ENCODE assay signal across 18 cellular contexts in genomic region chr1:206419783-206420182, GRCh38. TPM values are rescaled to one million over a fixed set of nuclear protein-coding genes. Genes with fewer than 3 reads are reported as not detected.
DNase-seq lines count a peak whose midpoint lies in the region; ATAC-seq and TF ChIP-seq lines count a peak whose summit lies in the region.
"Had no signal": no experiment of that assay in that cellular context is flagged by ENCODE, and none has a peak within 500 bp of the region (broad histone marks: within the 10 kb centered on the region; RNA-seq: fewer than 3 reads in every experiment).

No MANE protein-coding gene starts in this region.

- H3K4me1 ChIP-seq in mesodermal cell (ENCODE audit: control insufficient read depth, insufficient read depth, low read length, poor library complexity, severe bottlenecking): peaks cover 22% of the 10 kb centered on the region
- no peaks in the 10 kb centered on the region for H3K4me1 ChIP-seq in CD4-positive, alpha-beta memory T cell (ENCODE audit: insufficient read depth, low read length)
- H3K4me1 ChIP-seq: SJSA1 had no signal

- ATAC-seq in stimulated activated effector memory CD8-positive, alpha-beta T cell treated with anti-CD3 and anti-CD28 coated beads, Interleukin-12 subunit alpha, Interleukin-12 subunit beta, amount 100 ng/mL, for 72 hours: no peak
- ATAC-seq: activated CD4-positive, CD25-positive, alpha-beta regulatory T cell treated with anti-CD3 and anti-CD28 coated beads, Interleukin-2, amount 50 U/mL, for 24 hours; gastroesophageal sphincter had no signal

- DNase-seq in AG20443 (ENCODE audit: low spot score) (peak; percentile 83), NCI-H226 (peak; percentile 74), cardiac fibroblast (ENCODE audit: low read depth in 2 of 2) (peak; percentile 39 to 78), DMS 273 (lab: John Stamatoyannopoulos, UW; ENCODE audit: unreplicated experiment) (no peak)
- DNase-seq in stimulated activated effector memory CD8-positive, alpha-beta T cell treated with anti-CD3 and anti-CD28 coated beads, Interleukin-12 subunit alpha, Interleukin-12 subunit beta, amount 100 ng/mL, for 72 hours (ENCODE audit: low spot score in 2 of 2): no peak
- no peak for DNase-seq in CD4-positive, alpha-beta memory T cell
- no peak for DNase-seq in central memory CD4-positive, alpha-beta T cell
- DNase-seq: activated effector memory CD4-positive, alpha-beta T cell treated with Interleukin-2 at 50 U/mL for 16 hours; AML-193; Karpas-422; NCI-H1105; NCI-H524 treated with DMSO at 0.1 percent for 48 hours; ovary; sigmoid colon had no signal

- peaks cover 39% of the 10 kb centered on the region for H3K36me3 Mint-ChIP-seq in stimulated activated effector memory CD8-positive, alpha-beta T cell treated with anti-CD3 and anti-CD28 coated beads, Interleukin-12 subunit alpha, Interleukin-12 subunit beta, amount 100 ng/mL, for 72 hours
- H3K36me3 Mint-ChIP-seq in CD4-positive, alpha-beta memory T cell: peaks cover 29 to 49% of the 10 kb centered on the region in 2 donors

- no peaks in the 10 kb centered on the region for H3K27me3 ChIP-seq in CD4-positive, alpha-beta memory T cell (ENCODE audit: insufficient read depth, low read length)
- H3K27me3 ChIP-seq: gastroesophageal sphincter, ovary, sigmoid colon, SJSA1 had no signal

- WGBS in mesodermal cell (ENCODE audit: insufficient coverage in 2 of 2), 2 experiments: no CpG with 5 or more reads among the region's 2 CpGs

- H3K9me3 Mint-ChIP-seq in stimulated activated effector memory CD8-positive, alpha-beta T cell treated with anti-CD3 and anti-CD28 coated beads, Interleukin-12 subunit alpha, Interleukin-12 subunit beta, amount 100 ng/mL, for 72 hours: no peaks in the 10 kb centered on the region
- no peaks in the 10 kb centered on the region for H3K9me3 Mint-ChIP-seq in CD4-positive, alpha-beta memory T cell

- H3K4me3 ChIP-seq in cardiac fibroblast (replicated peaks in 1 of 2; ENCODE audit: low read depth in 2 of 2, low read length in 2 of 2) (no peak overlapping the region), mesodermal cell (ENCODE audit: extremely low read depth, insufficient read depth, low read length, poor library complexity, severe bottlenecking) (no peak overlapping the region)
- no peak overlapping the region for H3K4me3 ChIP-seq in CD4-positive, alpha-beta memory T cell (ENCODE audit: low read length in 2 of 2)
- H3K4me3 ChIP-seq: gastroesophageal sphincter, ovary, sigmoid colon, SJSA1 had no signal

- intact Hi-C loops in CD4-positive, alpha-beta memory T cell (cut with micrococcal nuclease): no loop called here

- H3K36me3 ChIP-seq in mesodermal cell (ENCODE audit: control insufficient read depth, insufficient read depth, low read length): peaks cover 97% of the 10 kb centered on the region
- H3K36me3 ChIP-seq in CD4-positive, alpha-beta memory T cell (ENCODE audit: insufficient read depth, low read length): peaks cover 3% of the 10 kb centered on the region
- H3K36me3 ChIP-seq: ovary had no signal

- no peak overlapping the region for H3K4me3 Mint-ChIP-seq in stimulated activated effector memory CD8-positive, alpha-beta T cell treated with anti-CD3 and anti-CD28 coated beads, Interleukin-12 subunit alpha, Interleukin-12 subunit beta, amount 100 ng/mL, for 72 hours
- H3K4me3 Mint-ChIP-seq in CD4-positive, alpha-beta memory T cell: no peak overlapping the region

- TF ChIP-seq CTCF in cardiac fibroblast (IDR thresholded peaks at IDR 0.05; ENCODE audit: low read depth, low read length): no peak

- H3K27ac Mint-ChIP-seq in stimulated activated effector memory CD8-positive, alpha-beta T cell treated with anti-CD3 and anti-CD28 coated beads, Interleukin-12 subunit alpha, Interleukin-12 subunit beta, amount 100 ng/mL, for 72 hours: no peak overlapping the region
- H3K27ac Mint-ChIP-seq in CD4-positive, alpha-beta memory T cell: no peak overlapping the region

- peak overlapping the region; percentile 36 for H3K27ac ChIP-seq in mesodermal cell (ENCODE audit: low read depth, low read length, severe bottlenecking)
- H3K27ac ChIP-seq in CD4-positive, alpha-beta memory T cell (ENCODE audit: low read depth, low read length): no peak overlapping the region
- H3K27ac ChIP-seq: gastroesophageal sphincter, ovary, sigmoid colon, SJSA1 had no signal

- H3K4me1 Mint-ChIP-seq in stimulated activated effector memory CD8-positive, alpha-beta T cell treated with anti-CD3 and anti-CD28 coated beads, Interleukin-12 subunit alpha, Interleukin-12 subunit beta, amount 100 ng/mL, for 72 hours: peaks cover 5% of the 10 kb centered on the region
- H3K4me1 Mint-ChIP-seq in CD4-positive, alpha-beta memory T cell: no peaks in the 10 kb centered on the region

- CTCF ChIA-PET in CD4-positive, alpha-beta memory T cell (lab: Charles Lee; ENCODE audit: partially characterized antibody): no interaction called here

- POLR2A ChIA-PET in CD4-positive, alpha-beta memory T cell (lab: Charles Lee; ENCODE audit: partially characterized antibody): no interaction called here

- no peaks in the 10 kb centered on the region for H3K9me3 ChIP-seq in mesodermal cell (ENCODE audit: control insufficient read depth, low read length)
- H3K9me3 ChIP-seq in CD4-positive, alpha-beta memory T cell (ENCODE audit: control insufficient read depth in 1 of 2, low read length in 2 of 2): no peaks in the 10 kb centered on the region
- H3K9me3 ChIP-seq: gastroesophageal sphincter, ovary, sigmoid colon, SJSA1 had no signal

- no peaks in the 10 kb centered on the region for H3K27me3 Mint-ChIP-seq in CD4-positive, alpha-beta memory T cell

RNA-seq across cellular contexts. Expression of gene IKBKE, which starts 50.5 kb away (rescaled TPM):
- 8.9 TPM for polyA plus RNA-seq in mesodermal cell (2013, experiment 1 of 2)
- polyA plus RNA-seq in mesodermal cell (2013, experiment 2 of 2): 7.4 TPM
- total RNA-seq in CD4-positive, alpha-beta memory T cell: 10 to 100 TPM; 81.8 to 92.3 TPM
- polyA plus RNA-seq in CD4-positive, alpha-beta memory T cell: 10 to 100 TPM; 46.8 to 56.3 TPM

Comparison
In these comparisons a context has a peak if more than half of its experiments do, and no peak if none do; other contexts are left out.
1. DNase-seq: peak in AG20443 (single experiment), NCI-H226 (single experiment) and cardiac fibroblast (2 of 2); none in stimulated activated effector memory CD8-positive, alpha-beta T cell treated with anti-CD3 and anti-CD28 coated beads, Interleukin-12 subunit alpha, Interleukin-12 subunit beta, amount 100 ng/mL, for 72 hours (0 of 2), CD4-positive, alpha-beta memory T cell (0 of 5), central memory CD4-positive, alpha-beta T cell (single experiment) and DMS 273 (single experiment).